In the genomic region with DNA sequence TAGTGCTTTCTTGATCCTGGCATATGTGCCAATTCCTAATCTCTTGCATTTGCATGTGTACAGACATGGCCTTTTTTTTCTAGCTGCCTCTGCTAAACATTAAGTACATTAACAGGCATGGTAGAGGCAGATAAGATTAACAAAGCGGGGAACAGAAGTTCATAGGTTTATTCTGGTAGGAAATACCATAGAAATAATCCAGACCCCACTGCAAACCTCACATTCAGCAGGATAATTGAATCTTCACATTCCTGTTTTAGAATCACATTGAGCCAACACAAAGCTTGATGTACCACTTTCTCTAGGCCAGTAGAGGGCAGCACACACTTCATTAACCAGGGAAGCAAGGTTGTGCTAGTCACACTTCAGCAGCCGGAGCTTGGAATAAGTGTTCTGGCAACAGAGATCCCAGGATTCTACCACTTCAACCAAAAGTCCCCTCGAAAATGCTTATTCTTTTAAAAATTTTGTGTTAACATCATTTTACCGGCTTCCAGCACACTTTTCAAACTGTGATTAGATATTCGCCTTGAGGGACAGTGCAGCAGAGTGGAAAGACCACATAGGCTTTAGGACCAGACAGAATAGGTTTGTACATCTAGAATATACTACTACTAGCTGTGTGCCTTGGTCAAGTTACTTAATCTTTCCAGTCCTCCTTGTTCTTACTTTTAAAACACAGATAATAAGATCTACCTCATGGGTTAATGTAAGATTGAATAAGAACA, we compare ENCODE assay signal across 9 cellular contexts.
A peak's percentile ranks its signal among the peaks of the same experiment; 100 is the strongest.
DNase-seq lines count a peak whose midpoint lies in the region; ATAC-seq, FAIRE-seq and TF ChIP-seq lines count a peak whose summit lies in the region.
"Had no signal": no experiment of that assay in that cellular context is flagged by ENCODE, and none has a peak within 500 bp of the region (broad histone marks: within the 10 kb centered on the region; RNA-seq: fewer than 3 reads in every experiment).

No MANE protein-coding gene starts in this region.

- peak; percentile 91 for TF ChIP-seq RAD21 in Ishikawa (IDR thresholded peaks at IDR 0.05; ENCODE audit: low read depth)

- DNase-seq in activated CD4-positive, alpha-beta T cell treated with anti-CD3 and anti-CD28 coated beads for 36 hours = peak; percentile 39
- DNase-seq in activated CD4-positive, alpha-beta T cell treated with anti-CD3 and anti-CD28 coated beads for 1 hour = no peak
- DNase-seq in NOMO-1 treated with dmso at 0.1 percent for 144 hours (lab: John Stamatoyannopoulos, UW; ENCODE audit: unreplicated experiment) (peak; percentile 3), cardiac fibroblast (ENCODE audit: low read depth in 2 of 2) (peak; percentile 83 to 87), kidney (no peak), substantia nigra (lab: John Stamatoyannopoulos, UW) (peak in 43 of 49 donors; percentile 1 to 71 (median 25))

- no peaks in the 10 kb centered on the region for H3K9me3 ChIP-seq in kidney (ENCODE audit: control insufficient read depth in 1 of 2, low read length in 2 of 2)

- TF ChIP-seq CTCF in cardiac fibroblast (IDR thresholded peaks at IDR 0.05; ENCODE audit: low read depth, low read length) = peak; percentile 79
- peak; percentile 73 for TF ChIP-seq CTCF in kidney (IDR thresholded peaks at IDR 0.05; ENCODE audit: borderline replicate concordance, extremely low read depth, insufficient read depth)

- no peak overlapping the region for H3K9ac ChIP-seq in kidney (ENCODE audit: low read length in 2 of 2)

- POLR2A ChIA-PET in activated CD4-positive, alpha-beta T cell treated with anti-CD3 and anti-CD28 coated beads for 36 hours (lab: Charles Lee) = no interaction called here

- CTCF ChIA-PET in activated CD4-positive, alpha-beta T cell treated with anti-CD3 and anti-CD28 coated beads for 36 hours (lab: Charles Lee) = interaction anchor here (0.6 to 1.5 kb wide), 12 partner anchors 9 to 1174 kb away, joined by 3 to 4 read pairs (median 3); no protein-coding TSS in a partner anchor

- no peaks in the 10 kb centered on the region for H3K27me3 Mint-ChIP-seq in activated CD4-positive, alpha-beta T cell treated with anti-CD3 and anti-CD28 coated beads for 36 hours
- H3K27me3 Mint-ChIP-seq: CD4-positive, CD25-positive, alpha-beta regulatory T cell had no signal

- no peak for ATAC-seq in activated CD4-positive, alpha-beta T cell treated with anti-CD3 and anti-CD28 coated beads for 36 hours
- ATAC-seq in GM21825 (IDR thresholded peaks at IDR 0.05; ENCODE audit: unreplicated experiment) = peak; percentile 80

- H3K27ac ChIP-seq in kidney (ENCODE audit: low read depth in 2 of 2, low read length in 2 of 2) (no peak overlapping the region), substantia nigra (ENCODE audit: low read depth, low read length, poor library complexity, severe bottlenecking) (no peak overlapping the region)

- H3K4me3 ChIP-seq in cardiac fibroblast (replicated peaks in 1 of 2; ENCODE audit: low read depth in 2 of 2, low read length in 2 of 2) (no peak overlapping the region), kidney (ENCODE audit: low read length in 2 of 2) (no peak overlapping the region)

- no peak for TF ChIP-seq EP300 in Ishikawa (IDR thresholded peaks at IDR 0.05; ENCODE audit: borderline replicate concordance)

- H3K4me1 Mint-ChIP-seq in activated CD4-positive, alpha-beta T cell treated with anti-CD3 and anti-CD28 coated beads for 36 hours = no peaks in the 10 kb centered on the region
- H3K4me1 Mint-ChIP-seq: CD4-positive, CD25-positive, alpha-beta regulatory T cell had no signal

- H3K36me3 ChIP-seq in kidney (ENCODE audit: control insufficient read depth in 1 of 2, insufficient read depth in 2 of 2, low read length in 2 of 2) = no peaks in the 10 kb centered on the region

- FAIRE-seq in kidney (lab: Jason Lieb, UNC) = peak; percentile 83

- H3K4me1 ChIP-seq in kidney (ENCODE audit: control insufficient read depth in 1 of 2, insufficient read depth in 1 of 2, low read depth in 1 of 2, low read length in 2 of 2) = no peaks in the 10 kb centered on the region

- H3K9me3 Mint-ChIP-seq in activated CD4-positive, alpha-beta T cell treated with anti-CD3 and anti-CD28 coated beads for 36 hours (ENCODE audit: low read depth) = no peaks in the 10 kb centered on the region

- no peak overlapping the region for H3K27ac Mint-ChIP-seq in activated CD4-positive, alpha-beta T cell treated with anti-CD3 and anti-CD28 coated beads for 36 hours
- H3K27ac Mint-ChIP-seq: CD4-positive, CD25-positive, alpha-beta regulatory T cell had no signal

- no peak overlapping the region for H3K4me3 Mint-ChIP-seq in activated CD4-positive, alpha-beta T cell treated with anti-CD3 and anti-CD28 coated beads for 36 hours
- H3K4me3 Mint-ChIP-seq: CD4-positive, CD25-positive, alpha-beta regulatory T cell had no signal

- intact Hi-C loops in activated CD4-positive, alpha-beta T cell treated with anti-CD3 and anti-CD28 coated beads for 36 hours (cut with DNase I, micrococcal nuclease) = loop anchor here (1.0 to 10.0 kb wide), 2 partner anchors 584 to 590 kb away; no protein-coding TSS in a partner anchor
- intact Hi-C loops in kidney (cut with DNase I) = no loop called here

- no peaks in the 10 kb centered on the region for H3K36me3 Mint-ChIP-seq in activated CD4-positive, alpha-beta T cell treated with anti-CD3 and anti-CD28 coated beads for 36 hours (ENCODE audit: low read depth)
- H3K36me3 Mint-ChIP-seq: CD4-positive, CD25-positive, alpha-beta regulatory T cell had no signal

TF ChIP-seq in Ishikawa, 13 proteins besides CTCF, POLR2A, EP300 and RAD21:
- no peak for TF ChIP-seq TAF1 (IDR thresholded peaks at IDR 0.05; ENCODE audit: low read depth)
- no peak for TF ChIP-seq TCF12 (IDR thresholded peaks at IDR 0.05; ENCODE audit: low read depth)
- TF ChIP-seq ZBTB7A (IDR thresholded peaks at IDR 0.05; ENCODE audit: low read depth) = no peak
- no peak for TF ChIP-seq FOXM1 (IDR thresholded peaks at IDR 0.05; ENCODE audit: borderline replicate concordance, low read depth)
- TF ChIP-seq, protein P1, sequence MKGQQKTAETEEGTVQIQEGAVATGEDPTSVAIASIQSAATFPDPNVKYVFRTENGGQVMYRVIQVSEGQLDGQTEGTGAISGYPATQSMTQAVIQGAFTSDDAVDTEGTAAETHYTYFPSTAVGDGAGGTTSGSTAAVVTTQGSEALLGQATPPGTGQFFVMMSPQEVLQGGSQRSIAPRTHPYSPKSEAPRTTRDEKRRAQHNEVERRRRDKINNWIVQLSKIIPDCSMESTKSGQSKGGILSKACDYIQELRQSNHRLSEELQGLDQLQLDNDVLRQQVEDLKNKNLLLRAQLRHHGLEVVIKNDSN (IDR thresholded peaks at IDR 0.05) = no peak
- TF ChIP-seq CREB1 (IDR thresholded peaks at IDR 0.05; ENCODE audit: low read depth) = no peak
- TF ChIP-seq NFIC (IDR thresholded peaks at IDR 0.05) = no peak
- TF ChIP-seq TEAD4 (IDR thresholded peaks at IDR 0.05) = no peak
- TF ChIP-seq, protein P2, sequence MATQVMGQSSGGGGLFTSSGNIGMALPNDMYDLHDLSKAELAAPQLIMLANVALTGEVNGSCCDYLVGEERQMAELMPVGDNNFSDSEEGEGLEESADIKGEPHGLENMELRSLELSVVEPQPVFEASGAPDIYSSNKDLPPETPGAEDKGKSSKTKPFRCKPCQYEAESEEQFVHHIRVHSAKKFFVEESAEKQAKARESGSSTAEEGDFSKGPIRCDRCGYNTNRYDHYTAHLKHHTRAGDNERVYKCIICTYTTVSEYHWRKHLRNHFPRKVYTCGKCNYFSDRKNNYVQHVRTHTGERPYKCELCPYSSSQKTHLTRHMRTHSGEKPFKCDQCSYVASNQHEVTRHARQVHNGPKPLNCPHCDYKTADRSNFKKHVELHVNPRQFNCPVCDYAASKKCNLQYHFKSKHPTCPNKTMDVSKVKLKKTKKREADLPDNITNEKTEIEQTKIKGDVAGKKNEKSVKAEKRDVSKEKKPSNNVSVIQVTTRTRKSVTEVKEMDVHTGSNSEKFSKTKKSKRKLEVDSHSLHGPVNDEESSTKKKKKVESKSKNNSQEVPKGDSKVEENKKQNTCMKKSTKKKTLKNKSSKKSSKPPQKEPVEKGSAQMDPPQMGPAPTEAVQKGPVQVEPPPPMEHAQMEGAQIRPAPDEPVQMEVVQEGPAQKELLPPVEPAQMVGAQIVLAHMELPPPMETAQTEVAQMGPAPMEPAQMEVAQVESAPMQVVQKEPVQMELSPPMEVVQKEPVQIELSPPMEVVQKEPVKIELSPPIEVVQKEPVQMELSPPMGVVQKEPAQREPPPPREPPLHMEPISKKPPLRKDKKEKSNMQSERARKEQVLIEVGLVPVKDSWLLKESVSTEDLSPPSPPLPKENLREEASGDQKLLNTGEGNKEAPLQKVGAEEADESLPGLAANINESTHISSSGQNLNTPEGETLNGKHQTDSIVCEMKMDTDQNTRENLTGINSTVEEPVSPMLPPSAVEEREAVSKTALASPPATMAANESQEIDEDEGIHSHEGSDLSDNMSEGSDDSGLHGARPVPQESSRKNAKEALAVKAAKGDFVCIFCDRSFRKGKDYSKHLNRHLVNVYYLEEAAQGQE (IDR thresholded peaks at IDR 0.05; ENCODE audit: low read depth) = no peak
- TF ChIP-seq CEBPB (IDR thresholded peaks at IDR 0.05) = no peak
- TF ChIP-seq, protein P3, sequence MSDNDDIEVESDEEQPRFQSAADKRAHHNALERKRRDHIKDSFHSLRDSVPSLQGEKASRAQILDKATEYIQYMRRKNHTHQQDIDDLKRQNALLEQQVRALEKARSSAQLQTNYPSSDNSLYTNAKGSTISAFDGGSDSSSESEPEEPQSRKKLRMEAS (IDR thresholded peaks at IDR 0.05) = no peak
- TF ChIP-seq EGR1 (IDR thresholded peaks at IDR 0.05) = no peak
- TF ChIP-seq YY1 (IDR thresholded peaks at IDR 0.05; ENCODE audit: low read depth) = no peak

Comparison
In these comparisons a context has a peak if more than half of its experiments do, and no peak if none do; other contexts are left out.
1. DNase-seq: peak in activated CD4-positive, alpha-beta T cell treated with anti-CD3 and anti-CD28 coated beads for 36 hours (single experiment), NOMO-1 treated with dmso at 0.1 percent for 144 hours (single experiment), cardiac fibroblast (2 of 2) and substantia nigra (43 of 49); none in activated CD4-positive, alpha-beta T cell treated with anti-CD3 and anti-CD28 coated beads for 1 hour (single experiment) and kidney (single experiment).